8 cellular contexts compared by ENCODE assay signal in genomic region chr12:47812797-47813490, GRCh38. TPM values are rescaled to one million over a fixed set of nuclear protein-coding genes. Genes with fewer than 3 reads are reported as not detected.
DNase-seq lines count a peak whose midpoint lies in the region; ATAC-seq and TF ChIP-seq lines count a peak whose summit lies in the region.

No MANE protein-coding gene starts in this region.

- peak; percentile 89 for DNase-seq in AG20443 (ENCODE audit: low spot score)
- peak; percentile 66 for DNase-seq in SW480 (ENCODE audit: low spot score)
- DNase-seq in adrenal gland: peak; percentile 91 to 96 (median 94)
- DNase-seq in left ventricle myocardium superior: peak; percentile 92
- DNase-seq in retinal pigment epithelial cell (ENCODE audit: low read depth): peak; percentile 72
- no peak for DNase-seq in inferior parietal cortex (ENCODE audit: extremely low spot score)

- H3K4me1 ChIP-seq in adrenal gland (replicated peaks in 1 of 2): peaks cover 94 to 100% of the 10 kb centered on the region in 2 donors

- intact Hi-C loops in adrenal gland (cut with DNase I) (no loop called here), left ventricle myocardium superior (cut with micrococcal nuclease) (no loop called here)

- peak overlapping the region; percentile 69 to 98 (median 96) for H3K27ac ChIP-seq in adrenal gland

- ATAC-seq in GM19372 (IDR thresholded peaks at IDR 0.05; ENCODE audit: low read depth, unreplicated experiment): peak; percentile 64
- peak; percentile 47 for ATAC-seq in HG03469 (IDR thresholded peaks at IDR 0.05; ENCODE audit: unreplicated experiment)
- ATAC-seq in left ventricle myocardium superior: peak; percentile 78

- peak overlapping the region in 2 of 4 donors; percentile 18 to 51 for H3K4me3 ChIP-seq in adrenal gland
- H3K4me3 ChIP-seq in retinal pigment epithelial cell (ENCODE audit: low read length): peak overlapping the region; percentile 27

- TF ChIP-seq CTCF in adrenal gland (IDR thresholded peaks at IDR 0.05) (no peak), retinal pigment epithelial cell (conservative IDR thresholded peaks at IDR 0.05; ENCODE audit: low read depth, low read length) (no peak)

- WGBS in adrenal gland, 4 donors: 0 to 2% (median 1%) methylated on average over 6 to 37 of the region's 37 CpGs

- peak; percentile 29 to 57 for TF ChIP-seq POLR2A in adrenal gland (IDR thresholded peaks at IDR 0.05)

- peaks cover 0 to 4% of the 10 kb centered on the region in 2 donors for H3K36me3 ChIP-seq in adrenal gland (replicated peaks in 1 of 2)

- no peaks in the 10 kb centered on the region for H3K9me3 ChIP-seq in adrenal gland (replicated peaks in 1 of 3)

- H3K27me3 ChIP-seq in adrenal gland: no peaks in the 10 kb centered on the region

RNA-seq across cellular contexts. Expression of gene HDAC7, which starts 6.8 kb away (rescaled TPM):
- 100 to 1,000 TPM in 5 of 8 donors, 10 to 100 TPM in 3; 66.6 to 178 (median 147) TPM for total RNA-seq in adrenal gland
- 100 to 1,000 TPM; 110 to 184 (median 164) TPM for polyA plus RNA-seq in adrenal gland
- 35.4 TPM for total RNA-seq in left ventricle myocardium superior

RNA-seq across cellular contexts. Expression of gene SLC48A1, which starts 39.9 kb away (rescaled TPM):
- 10 to 100 TPM; 52.5 to 91.9 (median 73.6) TPM for total RNA-seq in adrenal gland
- polyA plus RNA-seq in adrenal gland: 10 to 100 TPM; 36.3 to 51.0 (median 44.8) TPM
- total RNA-seq in left ventricle myocardium superior: 23.7 TPM

RNA-seq across cellular contexts. Expression of gene RAPGEF3, which starts 54.3 kb away (rescaled TPM):
- total RNA-seq in adrenal gland (10 to 100 TPM in 3 of 8 donors, 1 to 10 TPM in 5; 2.4 to 14.6 (median 9.3) TPM), left ventricle myocardium superior (37.6 TPM)
- polyA plus RNA-seq in adrenal gland: 10 to 100 TPM in 2 of 3 donors, 1 to 10 TPM in 1; 1.4 to 69.4 (median 43.8) TPM
